8 cellular contexts compared by ENCODE assay signal in the genomic region with DNA sequence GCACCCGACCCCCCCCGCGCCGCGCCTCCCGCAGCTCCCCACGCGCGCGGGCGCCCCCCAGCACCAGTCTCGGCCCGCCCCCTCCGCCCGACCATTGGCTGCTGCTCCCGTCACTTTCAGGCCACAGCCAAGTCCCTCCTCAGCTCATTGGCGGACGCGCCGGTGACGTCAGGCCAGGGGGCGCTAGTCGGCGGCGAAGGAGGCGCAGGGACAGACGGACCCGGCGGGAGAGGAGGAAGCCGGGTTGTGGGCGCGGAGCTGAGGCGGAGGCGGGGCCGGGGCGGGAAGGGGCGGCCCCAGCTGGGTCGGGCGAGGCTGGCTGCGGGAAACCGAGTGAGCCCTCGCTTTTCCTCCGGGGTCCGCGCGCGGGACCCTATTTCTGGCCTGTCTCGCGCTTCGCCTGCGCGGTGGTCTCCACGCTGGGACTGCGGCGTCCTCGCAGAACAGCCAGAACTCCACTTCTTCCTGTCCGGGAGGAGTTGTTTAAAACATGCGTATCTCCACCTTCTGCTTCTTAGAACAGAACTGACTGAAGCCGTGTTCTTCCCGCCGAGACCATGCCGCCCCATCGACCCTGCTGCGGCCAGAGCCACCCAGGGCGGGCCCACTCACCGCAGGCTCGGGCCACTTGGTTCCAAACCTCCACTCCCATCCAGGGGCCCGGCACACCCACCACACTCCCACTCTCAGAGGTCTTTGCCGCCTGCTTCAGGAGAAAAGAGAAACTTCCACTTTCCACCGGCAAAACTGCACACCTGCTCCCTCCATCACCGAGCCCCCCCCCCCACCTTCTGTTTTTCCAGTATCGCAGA. TPM values are rescaled to one million over a fixed set of nuclear protein-coding genes. Genes with fewer than 3 reads are reported as not detected.
DNase-seq lines count a peak whose midpoint lies in the region; ATAC-seq, FAIRE-seq and TF ChIP-seq lines count a peak whose summit lies in the region.

No MANE protein-coding gene starts in this region.

- H3K27me3 ChIP-seq in heart left ventricle: no peaks in the 10 kb centered on the region

- peaks cover 31% of the 10 kb centered on the region for H3K4me1 Mint-ChIP-seq in type B pancreatic cell (ENCODE audit: unreplicated experiment)

- peaks cover 10% of the 10 kb centered on the region for H3K27me3 Mint-ChIP-seq in type B pancreatic cell

- peaks cover 4% of the 10 kb centered on the region for H3K36me3 Mint-ChIP-seq in type B pancreatic cell

- peaks cover 0 to 5% (median 0%) of the 10 kb centered on the region in 9 donors for H3K36me3 ChIP-seq in heart left ventricle

- TF ChIP-seq CTCF in heart left ventricle (IDR thresholded peaks at IDR 0.05): peak in 10 of 12 donors; percentile 31 to 61 (median 42)
- TF ChIP-seq CTCF in type B pancreatic cell (conservative IDR thresholded peaks at IDR 0.05): peak; percentile 47

- 0 to 1% (median 0%) methylated on average over 49 to 72 of the region's 72 CpGs for WGBS in adipose tissue, 3 donors
- WGBS in heart left ventricle, 4 donors: 0% methylated on average over 25 to 72 of the region's 72 CpGs

- peaks cover 0 to 20% (median 12%) of the 10 kb centered on the region in 12 donors for H3K4me1 ChIP-seq in heart left ventricle

- no peak for TF ChIP-seq POLR2A in GM12891 (IDR thresholded peaks at IDR 0.05; ENCODE audit: low read depth, low read length)
- peak in 1 of 2 donors; percentile 85 for TF ChIP-seq POLR2A in heart left ventricle (IDR thresholded peaks at IDR 0.05)

- H3K4me3 ChIP-seq in heart left ventricle: peak overlapping the region; percentile 43 to 96 (median 78)

- peak overlapping the region; percentile 87 for H3K4me3 Mint-ChIP-seq in type B pancreatic cell

- peak; percentile 99 for FAIRE-seq in GM12891 (lab: Jason Lieb, UNC)

- H3K27ac Mint-ChIP-seq in type B pancreatic cell: peak overlapping the region; percentile 87

- DNase-seq in GM12891 (ENCODE audit: insufficient read length, low spot score) (peak; percentile 99), NCI-H1417 (lab: John Stamatoyannopoulos, UW) (peak; percentile 99 to 100 (median 100)), SW 1271 (lab: John Stamatoyannopoulos, UW) (peak; percentile 94 to 97), heart left ventricle (peak; percentile 99 to 100 (median 100)), pons (ENCODE audit: low spot score) (peak; percentile 99), type B pancreatic cell (ENCODE audit: extremely low spot score, unreplicated experiment) (peak; percentile 100)

- H3K9me3 ChIP-seq in heart left ventricle: peaks cover 0 to 3% (median 0%) of the 10 kb centered on the region in 12 donors

- peak; percentile 96 for ATAC-seq in HG02798 (IDR thresholded peaks at IDR 0.05; ENCODE audit: poor library complexity, unreplicated experiment)
- peak; percentile 98 to 99 (median 98) for ATAC-seq in heart left ventricle

- intact Hi-C loops in heart left ventricle (cut with DNase I): loop anchor here in 2 of 10 donors (5.0 to 10.0 kb wide), 3 partner anchors 588 to 1170 kb away; partner anchors contain the start of genes PCCA (in 1 of the 2) and TM9SF2 (in 1 of the 2)

- H3K9me3 Mint-ChIP-seq in type B pancreatic cell: no peaks in the 10 kb centered on the region

- H3K27ac ChIP-seq in adipose tissue (ENCODE audit: low read depth, low read length) (peak overlapping the region; percentile 36), heart left ventricle (peak overlapping the region; percentile 65 to 92 (median 86))

TF ChIP-seq in GM12891, 5 proteins besides CTCF, POLR2A, EP300 and RAD21:
- no peak for TF ChIP-seq POU2F2 (IDR thresholded peaks at IDR 0.05; ENCODE audit: low read depth, low read length)
- no peak for TF ChIP-seq PAX5 (IDR thresholded peaks at IDR 0.05; ENCODE audit: insufficient read depth, low read length, severe bottlenecking)
- TF ChIP-seq POLR2AphosphoS5 (IDR thresholded peaks at IDR 0.05; ENCODE audit: low read depth, low read length): no peak
- TF ChIP-seq SPI1 (IDR thresholded peaks at IDR 0.05; ENCODE audit: low read depth, low read length): no peak
- TF ChIP-seq TAF1 (IDR thresholded peaks at IDR 0.05; ENCODE audit: low read depth, low read length): no peak

RNA-seq across cellular contexts. Expression of gene TMTC4, which starts 0.5 kb away (rescaled TPM):
- polyA plus RNA-seq in GM12891 (2012; ENCODE audit: low read depth, missing spikeins): 4.3 TPM
- 1 to 10 TPM; 6.6 to 9.4 (median 8.4) TPM for polyA plus RNA-seq in adipose tissue
- total RNA-seq in heart left ventricle: 10 to 100 TPM in 1 of 9 donors, 1 to 10 TPM in 8; 3.6 to 10.3 (median 6.4) TPM
- polyA plus RNA-seq in heart left ventricle: 1 to 10 TPM; 2.4 to 3.8 TPM
- 44.5 and 45.2 TPM in 2 replicates for total RNA-seq in type B pancreatic cell (ENCODE audit: low replicate concordance)

Comparison
In these comparisons a context has a peak if more than half of its experiments do, and no peak if none do; other contexts are left out.
1. Peak in every context shown above with its lines: DNase-seq, ATAC-seq, H3K4me3 ChIP-seq and H3K27ac ChIP-seq.